Comparison of ENCODE assay signal across 1 cellular context in genomic region chr2:135189148-135189547, GRCh38.
TF ChIP-seq lines count a peak whose summit lies in the region.

No MANE protein-coding gene starts in this region.

TF ChIP-seq in K562, 482 proteins besides CTCF, POLR2A, EP300 and RAD21 (continued from another document):
- TF ChIP-seq, protein P1, sequence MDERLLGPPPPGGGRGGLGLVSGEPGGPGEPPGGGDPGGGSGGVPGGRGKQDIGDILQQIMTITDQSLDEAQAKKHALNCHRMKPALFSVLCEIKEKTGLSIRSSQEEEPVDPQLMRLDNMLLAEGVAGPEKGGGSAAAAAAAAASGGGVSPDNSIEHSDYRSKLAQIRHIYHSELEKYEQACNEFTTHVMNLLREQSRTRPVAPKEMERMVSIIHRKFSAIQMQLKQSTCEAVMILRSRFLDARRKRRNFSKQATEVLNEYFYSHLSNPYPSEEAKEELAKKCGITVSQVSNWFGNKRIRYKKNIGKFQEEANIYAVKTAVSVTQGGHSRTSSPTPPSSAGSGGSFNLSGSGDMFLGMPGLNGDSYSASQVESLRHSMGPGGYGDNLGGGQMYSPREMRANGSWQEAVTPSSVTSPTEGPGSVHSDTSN (CRISPR knock-in tag; IDR thresholded peaks at IDR 0.05; ENCODE audit: low read depth): no peak
- TF ChIP-seq, protein P1 (tag; conservative IDR thresholded peaks at IDR 0.05; ENCODE audit: low read depth): no peak
- TF ChIP-seq RBM25 (IDR thresholded peaks at IDR 0.05; ENCODE audit: low read depth, low read length, severe bottlenecking) (peak; percentile 16), NR2C1 (IDR thresholded peaks at IDR 0.05) (no peak), NR2C1 (tag; IDR thresholded peaks at IDR 0.05) (no peak), KLF16 (IDR thresholded peaks at IDR 0.05) (no peak), ZNF695 (CRISPR knock-in tag; IDR thresholded peaks at IDR 0.05) (no peak), KDM1A (IDR thresholded peaks at IDR 0.05) (no peak), ZNF280A (IDR thresholded peaks at IDR 0.05; ENCODE audit: low read depth, partially characterized antibody) (peak; percentile 51), TRIM28 (IDR thresholded peaks at IDR 0.05) (peak; percentile 75; the same call in 1 of the 2 replicates), PHF8 (IDR thresholded peaks at IDR 0.05; ENCODE audit: borderline replicate concordance, low read length) (no peak), MTF1 (CRISPR knock-in tag; IDR thresholded peaks at IDR 0.05; ENCODE audit: borderline replicate concordance) (no peak)
- TF ChIP-seq, protein P2, sequence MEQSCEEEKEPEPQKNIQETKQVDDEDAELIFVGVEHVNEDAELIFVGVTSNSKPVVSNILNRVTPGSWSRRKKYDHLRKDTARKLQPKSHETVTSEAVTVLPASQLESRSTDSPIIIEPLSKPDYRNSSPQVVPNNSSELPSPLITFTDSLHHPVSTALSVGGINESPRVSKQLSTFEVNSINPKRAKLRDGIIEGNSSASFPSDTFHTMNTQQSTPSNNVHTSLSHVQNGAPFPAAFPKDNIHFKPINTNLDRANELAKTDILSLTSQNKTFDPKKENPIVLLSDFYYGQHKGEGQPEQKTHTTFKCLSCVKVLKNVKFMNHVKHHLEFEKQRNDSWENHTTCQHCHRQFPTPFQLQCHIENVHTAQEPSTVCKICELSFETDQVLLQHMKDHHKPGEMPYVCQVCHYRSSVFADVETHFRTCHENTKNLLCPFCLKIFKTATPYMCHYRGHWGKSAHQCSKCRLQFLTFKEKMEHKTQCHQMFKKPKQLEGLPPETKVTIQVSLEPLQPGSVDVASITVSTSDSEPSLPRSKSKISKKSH (CRISPR knock-in tag; IDR thresholded peaks at IDR 0.05): peak; percentile 39; the same call in 1 of the 2 replicates
- TF ChIP-seq, protein P3, sequence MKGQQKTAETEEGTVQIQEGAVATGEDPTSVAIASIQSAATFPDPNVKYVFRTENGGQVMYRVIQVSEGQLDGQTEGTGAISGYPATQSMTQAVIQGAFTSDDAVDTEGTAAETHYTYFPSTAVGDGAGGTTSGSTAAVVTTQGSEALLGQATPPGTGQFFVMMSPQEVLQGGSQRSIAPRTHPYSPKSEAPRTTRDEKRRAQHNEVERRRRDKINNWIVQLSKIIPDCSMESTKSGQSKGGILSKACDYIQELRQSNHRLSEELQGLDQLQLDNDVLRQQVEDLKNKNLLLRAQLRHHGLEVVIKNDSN (CRISPR knock-in tag; IDR thresholded peaks at IDR 0.05): no peak
- TF ChIP-seq, protein P4, sequence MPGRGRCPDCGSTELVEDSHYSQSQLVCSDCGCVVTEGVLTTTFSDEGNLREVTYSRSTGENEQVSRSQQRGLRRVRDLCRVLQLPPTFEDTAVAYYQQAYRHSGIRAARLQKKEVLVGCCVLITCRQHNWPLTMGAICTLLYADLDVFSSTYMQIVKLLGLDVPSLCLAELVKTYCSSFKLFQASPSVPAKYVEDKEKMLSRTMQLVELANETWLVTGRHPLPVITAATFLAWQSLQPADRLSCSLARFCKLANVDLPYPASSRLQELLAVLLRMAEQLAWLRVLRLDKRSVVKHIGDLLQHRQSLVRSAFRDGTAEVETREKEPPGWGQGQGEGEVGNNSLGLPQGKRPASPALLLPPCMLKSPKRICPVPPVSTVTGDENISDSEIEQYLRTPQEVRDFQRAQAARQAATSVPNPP (IDR thresholded peaks at IDR 0.05; ENCODE audit: borderline replicate concordance, insufficient read depth, insufficient read length): no peak
